9 cellular contexts compared by ENCODE assay signal in the genomic region with DNA sequence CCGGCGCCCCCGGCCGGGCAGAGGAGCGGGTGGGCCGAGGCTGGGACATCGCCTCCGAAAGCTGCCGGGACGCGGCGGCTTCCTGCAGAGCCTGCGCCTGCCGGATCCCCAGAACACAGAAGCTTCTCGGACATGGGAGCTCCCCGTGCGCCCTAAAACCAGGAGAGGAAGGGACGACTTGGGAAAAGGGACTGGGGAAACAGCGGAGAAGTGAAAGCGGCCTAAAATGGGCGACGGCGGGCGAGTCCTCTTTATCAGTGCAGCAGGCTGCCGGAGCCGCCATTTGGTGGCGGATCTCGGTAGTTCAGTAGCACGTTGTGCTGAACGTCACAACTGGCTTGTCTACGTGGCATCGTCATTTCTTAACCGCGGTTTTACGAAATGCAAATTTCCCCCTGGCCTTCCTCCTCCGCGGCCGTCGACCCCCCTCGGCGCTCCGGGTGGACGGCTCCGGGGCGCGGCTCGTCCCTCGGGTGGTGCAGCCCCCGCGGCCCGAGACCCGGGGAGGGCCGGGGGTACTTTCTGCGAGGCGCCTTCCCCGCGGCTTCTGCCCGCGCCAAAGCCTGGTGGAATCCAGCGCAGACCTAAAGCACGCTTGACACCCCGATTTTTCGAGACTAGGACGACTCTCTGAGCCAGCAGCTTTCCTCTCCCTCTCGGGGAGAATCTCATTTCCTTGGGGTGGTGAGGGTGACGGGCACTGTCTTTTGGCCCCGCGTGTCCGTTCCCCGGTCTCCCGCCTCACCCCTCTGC. TPM values are rescaled to one million over a fixed set of nuclear protein-coding genes. Genes with fewer than 3 reads are reported as not detected.
A peak's percentile ranks its signal among the peaks of the same experiment; 100 is the strongest.
DNase-seq lines count a peak whose midpoint lies in the region; ATAC-seq and TF ChIP-seq lines count a peak whose summit lies in the region.
"Had no signal": no experiment of that assay in that cellular context is flagged by ENCODE, and none has a peak within 500 bp of the region (broad histone marks: within the 10 kb centered on the region; RNA-seq: fewer than 3 reads in every experiment).

No MANE protein-coding gene starts in this region.

- ATAC-seq in left lung (peak; percentile 61), GM19467 (IDR thresholded peaks at IDR 0.05; ENCODE audit: unreplicated experiment) (no peak)

- no peak overlapping the region for H2AFZ ChIP-seq in Karpas-422 (ENCODE audit: low read length)

- H3K36me3 Mint-ChIP-seq in HFFc6 (ENCODE audit: low read depth), result peaks cover 17% of the 10 kb centered on the region

- peaks cover 14% of the 10 kb centered on the region for H3K4me1 Mint-ChIP-seq in HFFc6 (ENCODE audit: low read depth)

- DNase-seq in EL (peak; percentile 50), HFFc6 (no peak), choroid plexus epithelial cell (ENCODE audit: low read depth) (peak; percentile 42), left lung (peak; percentile 46 to 86), Karpas-422 (no peak)
- peak; percentile 44 to 45 for DNase-seq in stimulated activated CD4-positive, alpha-beta T cell treated with anti-CD3 and anti-CD28 coated beads, Interleukin-4, amount 100 ng/mL, for 48 hours (ENCODE audit: low read depth in 2 of 2)

- peak overlapping the region; percentile 46 for H3K4me3 ChIP-seq in WI38 (ENCODE audit: low read depth, low read length)
- H3K4me3 ChIP-seq in choroid plexus epithelial cell (ENCODE audit: low read depth, low read length), result peak overlapping the region; percentile 12
- H3K4me3 ChIP-seq in left lung, result peak overlapping the region; percentile 30 to 48
- no peak overlapping the region for H3K4me3 ChIP-seq in Karpas-422 (ENCODE audit: low read length)

- no peaks in the 10 kb centered on the region for H4K20me1 ChIP-seq in Karpas-422 (ENCODE audit: insufficient read depth, low read depth, low read length)

- H3K9me3 ChIP-seq in left lung (no peaks in the 10 kb centered on the region), Karpas-422 (ENCODE audit: low read length) (no peaks in the 10 kb centered on the region)

- peak overlapping the region; percentile 83 for H3K4me3 Mint-ChIP-seq in HFFc6

- intact Hi-C loops in left lung (cut with DNase I), result no loop called here

- no peak overlapping the region for H3K4me2 ChIP-seq in Karpas-422 (ENCODE audit: low read depth, low read length, poor library complexity, severe bottlenecking)

- H3K27me3 Mint-ChIP-seq in HFFc6 (ENCODE audit: insufficient read depth), result peaks cover 33% of the 10 kb centered on the region

- no peak overlapping the region for H3K9ac ChIP-seq in Karpas-422 (ENCODE audit: low read length)

- H3K4me1 ChIP-seq in left lung (peaks cover 24 to 49% of the 10 kb centered on the region in 2 donors), Karpas-422 (ENCODE audit: low read length) (peaks cover 21% of the 10 kb centered on the region)

- TF ChIP-seq CTCF in HFFc6 (IDR thresholded peaks at IDR 0.05), result peak; percentile 12; the same call in 1 of the 2 replicates
- TF ChIP-seq CTCF in WI38 (IDR thresholded peaks at IDR 0.05; ENCODE audit: low read depth, low read length), result no peak
- no peak for TF ChIP-seq CTCF in choroid plexus epithelial cell (conservative IDR thresholded peaks at IDR 0.05; ENCODE audit: low read depth, low read length)
- peak in 1 of 2 donors; percentile 25 for TF ChIP-seq CTCF in left lung (IDR thresholded peaks at IDR 0.05)

- no peaks in the 10 kb centered on the region for H3K9me2 ChIP-seq in Karpas-422 (replicated peaks; ENCODE audit: insufficient read depth, low read length)

- H3K79me2 ChIP-seq in Karpas-422 (ENCODE audit: low read length), result no peaks in the 10 kb centered on the region

- no peaks in the 10 kb centered on the region for H3K36me3 ChIP-seq in left lung
- H3K36me3 ChIP-seq in Karpas-422 (ENCODE audit: insufficient read depth, low read length), result no peaks in the 10 kb centered on the region

- peak overlapping the region; percentile 38 for H3K27ac Mint-ChIP-seq in HFFc6

- H3K27ac ChIP-seq in left lung (no peak overlapping the region), Karpas-422 (ENCODE audit: low read length) (no peak overlapping the region)

- H3K9me3 Mint-ChIP-seq in HFFc6, result peaks cover 13% of the 10 kb centered on the region; the same call in 1 of the 2 replicates

- H3K27me3 ChIP-seq in left lung, result peaks cover 61 to 74% of the 10 kb centered on the region in 2 donors
- H3K27me3 ChIP-seq in Karpas-422 (ENCODE audit: low read length), result no peaks in the 10 kb centered on the region

RNA-seq across cellular contexts. Expression of gene SPAG6, which starts 9.9 kb away (rescaled TPM):
- not detected for total RNA-seq in HFFc6 (2021; fragmentation: NEBNext Ultra II Directional; extraction: Animal tissue kit (Norgen Biotek cat#: 25700))
- total RNA-seq in left lung, result 1 to 10 TPM in 1 of 2 donors, not detected in 1; 6.4 TPM
- total RNA-seq in Karpas-422 (2014; rRNA removed; shearing (Covaris generic); ENCODE audit: low replicate concordance), result not detected in 2 replicates
- total RNA-seq: HT1080 had no signal

RNA-seq across cellular contexts. Expression of gene BMI1, which starts 14.5 kb away (rescaled TPM):
- 10 to 100 TPM; 34.8 to 51.1 (median 42.3) TPM for total RNA-seq in HFFc6 (2021; fragmentation: NEBNext Ultra II Directional; extraction: Animal tissue kit (Norgen Biotek cat#: 25700))
- 10 to 100 TPM; 42.3 to 47.5 TPM for total RNA-seq in left lung
- total RNA-seq in Karpas-422 (2014; rRNA removed; shearing (Covaris generic); ENCODE audit: low replicate concordance), result 13.8 and 30.4 TPM in 2 replicates

RNA-seq across cellular contexts. Expression of gene COMMD3, which starts 19.2 kb away (rescaled TPM):
- 10 to 100 TPM; 39.5 to 47.6 (median 43.8) TPM for total RNA-seq in HFFc6 (2021; fragmentation: NEBNext Ultra II Directional; extraction: Animal tissue kit (Norgen Biotek cat#: 25700))
- total RNA-seq in left lung, result 10 to 100 TPM; 54.3 to 55.0 TPM
- total RNA-seq in Karpas-422 (2014; rRNA removed; shearing (Covaris generic); ENCODE audit: low replicate concordance), result 10.8 and 37.5 TPM in 2 replicates

Comparison
In these comparisons a context has a peak if more than half of its experiments do, and no peak if none do; other contexts are left out.
1. DNase-seq: peak in EL (single experiment), choroid plexus epithelial cell (single experiment), left lung (2 of 2) and stimulated activated CD4-positive, alpha-beta T cell treated with anti-CD3 and anti-CD28 coated beads, Interleukin-4, amount 100 ng/mL, for 48 hours (2 of 2); none in HFFc6 (single experiment) and Karpas-422 (single experiment).